ENCODE assay signal across 8 cellular contexts in the genomic region with DNA sequence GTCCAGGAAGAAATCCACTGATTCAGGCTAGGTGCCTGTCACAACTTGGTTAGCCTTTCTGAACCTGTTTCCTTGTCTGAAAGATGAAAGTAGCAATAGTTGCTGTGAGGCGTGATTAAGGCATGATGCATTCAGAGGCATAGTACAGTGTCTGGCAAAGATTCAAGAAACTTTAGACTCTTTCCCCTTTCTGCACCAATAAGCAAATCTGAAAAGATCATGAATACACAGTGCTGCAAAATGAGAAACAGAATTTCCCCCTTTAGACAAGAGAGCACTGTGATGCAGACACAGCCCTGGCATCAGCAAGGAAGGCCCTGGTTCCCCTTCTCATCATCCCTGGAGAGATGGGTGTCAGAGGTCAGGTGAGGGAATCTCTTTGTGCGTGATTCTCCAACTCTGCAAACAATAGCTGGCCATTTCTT. TPM values are rescaled to one million over a fixed set of nuclear protein-coding genes. Genes with fewer than 3 reads are reported as not detected.
DNase-seq lines count a peak whose midpoint lies in the region; ATAC-seq, FAIRE-seq and TF ChIP-seq lines count a peak whose summit lies in the region.

No MANE protein-coding gene starts in this region.

- H3K4me3 ChIP-seq in GM12878 (no peak overlapping the region), neutrophil (ENCODE audit: low read depth in 1 of 2, low read length in 1 of 2) (no peak overlapping the region)

- peaks cover 13% of the 10 kb centered on the region for H3K79me2 ChIP-seq in GM12878 (ENCODE audit: control insufficient read depth, insufficient read depth, low read length)

- H3K9me3 ChIP-seq in GM12878 (replicated peaks; ENCODE audit: control insufficient read depth, insufficient read depth, low read length) (no peaks in the 10 kb centered on the region), neutrophil (no peaks in the 10 kb centered on the region)

- no TSS peak for BruUV-seq in GM12878 (replicated peaks; lab: Mats Ljungman, UMichigan)

- no peak for TF ChIP-seq POLR2A in GM12878 (IDR thresholded peaks at IDR 0.05; ENCODE audit: low read depth, low read length)

- 6% methylated on average over 2 of the region's 2 CpGs for WGBS in GM12878 (ENCODE audit: insufficient coverage, insufficient replicate concordance, low lambda C conversion rate, missing lambda C conversion rate)

- intact Hi-C loops in GM12878 (cut with micrococcal nuclease; ENCODE audit: unreplicated experiment), result loop anchor here (5.0 kb wide), 1 partner anchor 130 kb away; no protein-coding TSS in a partner anchor

- in situ Hi-C loops in GM12878 (cut with MboI), result no loop called here

- H3K9ac ChIP-seq in GM12878 (ENCODE audit: control insufficient read depth, insufficient read depth, low read length), result 0 out of 2 replicates have a peak overlapping the region, but pooled peaks have one; percentile 14

- peak overlapping the region; percentile 41 for H3K4me2 ChIP-seq in GM12878 (ENCODE audit: control insufficient read depth, insufficient read depth)

- TF ChIP-seq EP300 in GM12878 (IDR thresholded peaks at IDR 0.05; ENCODE audit: borderline replicate concordance in 1 of 2, control insufficient read depth in 1 of 2, low read depth in 2 of 2, low read length in 2 of 2), result peak in 1 of 2 experiments; percentile 54; a peak in 1 of 4 replicates

- DNase-seq in GM12878 (ENCODE audit: low read depth, low spot score) (peak; percentile 67), NOMO-1 treated with dmso at 0.1 percent for 144 hours (lab: John Stamatoyannopoulos, UW; ENCODE audit: unreplicated experiment) (no peak), NCI-H748 treated with DMSO at 0.1 percent for 48 hours (lab: John Stamatoyannopoulos, UW) (no peak), NK-92 (lab: John Stamatoyannopoulos, UW; ENCODE audit: unreplicated experiment) (no peak), SIG-M5 (lab: John Stamatoyannopoulos, UW) (no peak)

- peaks cover 29% of the 10 kb centered on the region for H3K4me1 ChIP-seq in GM12878 (ENCODE audit: control insufficient read depth, insufficient read depth, low read length)
- H3K4me1 ChIP-seq in neutrophil (ENCODE audit: control insufficient read depth in 1 of 2, insufficient read depth in 1 of 2, low read depth in 1 of 2, low read length in 1 of 2), result no peaks in the 10 kb centered on the region

- RAD21 ChIA-PET in GM12878 (lab: Charles Lee; ENCODE audit: unreplicated experiment), result interaction anchor here (0.7 to 2.5 kb wide), 12 partner anchors 9 to 186 kb away, joined by 3 to 11 read pairs (median 6); no protein-coding TSS in a partner anchor

- SMC1A ChIA-PET in GM12878 (lab: Charles Lee; ENCODE audit: uncharacterized antibody, unreplicated experiment), result interaction anchor here (0.9 to 3.5 kb wide), 16 partner anchors 9 to 132 kb away, joined by 3 to 16 read pairs (median 4); partner anchors contain the start of gene ITPKB

- H3K36me3 ChIP-seq in GM12878 (ENCODE audit: control insufficient read depth in 2 of 2, insufficient read depth in 2 of 2, low read length in 1 of 2) (peaks cover 3 to 4% of the 10 kb centered on the region in 2 experiments; a peak in 3 of 4 replicates), neutrophil (peaks cover 51% of the 10 kb centered on the region)

- H3K27me3 ChIP-seq in GM12878 (replicated peaks in 1 of 2; ENCODE audit: control insufficient read depth in 2 of 2, insufficient read depth in 2 of 2, low read length in 1 of 2) (no peaks in the 10 kb centered on the region), neutrophil (no peaks in the 10 kb centered on the region)

- TF ChIP-seq CTCF in GM12878 (IDR thresholded peaks at IDR 0.05 in 2 of 3, conservative IDR thresholded peaks at IDR 0.05 in 1 of 3; ENCODE audit: control insufficient read depth in 2 of 3, extremely low read depth in 1 of 3, insufficient read depth in 1 of 3, low read depth in 3 of 3, low read length in 3 of 3), result no peak
- TF ChIP-seq CTCF in neutrophil (IDR thresholded peaks at IDR 0.05), result no peak

- no peak for FAIRE-seq in GM12878 (lab: Jason Lieb, UNC)

- H4K20me1 ChIP-seq in GM12878 (ENCODE audit: control insufficient read depth, insufficient read depth), result 0 out of 2 replicates have a peak, but pooled peaks cover 2% of the 10 kb centered on the region

- H2AFZ ChIP-seq in GM12878 (ENCODE audit: control insufficient read depth, low read depth, low read length), result no peak overlapping the region

- peak overlapping the region; percentile 60 for H3K27ac ChIP-seq in GM12878 (ENCODE audit: control insufficient read depth, insufficient read depth)
- peak overlapping the region; percentile 23 for H3K27ac ChIP-seq in neutrophil

- POLR2A ChIA-PET in GM12878 (lab: Charles Lee), result interaction anchor here (0.8 to 1.4 kb wide), 6 partner anchors 14 to 74 kb away, joined by 3 to 5 read pairs (median 4); no protein-coding TSS in a partner anchor

- CTCF ChIA-PET in GM12878 (lab: Yijun Ruan, JAX), result interaction anchor here (0.6 to 2.6 kb wide), 10 partner anchors 10 to 290 kb away, joined by 3 to 12 read pairs (median 3); no protein-coding TSS in a partner anchor

- no peak for TF ChIP-seq RAD21 in GM12878 (IDR thresholded peaks at IDR 0.05; ENCODE audit: insufficient read depth, low read depth, low read length)

- ATAC-seq in GM18870 (IDR thresholded peaks at IDR 0.05; ENCODE audit: unreplicated experiment) (peak; percentile 34), HG03064 (IDR thresholded peaks at IDR 0.05; ENCODE audit: low read depth, unreplicated experiment) (peak; percentile 73), GM12878 (peak; percentile 85)

TF ChIP-seq in GM12878, 131 proteins besides CTCF, POLR2A, EP300 and RAD21 (continues in another document):
- peak; percentile 66; the same call in 1 of the 2 replicates for TF ChIP-seq ATF7 (IDR thresholded peaks at IDR 0.05; ENCODE audit: low read depth)
- no peak for TF ChIP-seq NFYA (IDR thresholded peaks at IDR 0.05; ENCODE audit: borderline replicate concordance, low read depth, low read length)
- TF ChIP-seq POU2F2 (IDR thresholded peaks at IDR 0.05; ENCODE audit: borderline replicate concordance, low read depth, low read length), result peak; percentile 68; the same call in 1 of the 3 replicates
- peak; percentile 76 for TF ChIP-seq SMAD1 (IDR thresholded peaks at IDR 0.05; ENCODE audit: low read depth, partially characterized antibody)
- no peak for TF ChIP-seq RBBP5 (conservative IDR thresholded peaks at IDR 0.05)
- TF ChIP-seq, protein P1, sequence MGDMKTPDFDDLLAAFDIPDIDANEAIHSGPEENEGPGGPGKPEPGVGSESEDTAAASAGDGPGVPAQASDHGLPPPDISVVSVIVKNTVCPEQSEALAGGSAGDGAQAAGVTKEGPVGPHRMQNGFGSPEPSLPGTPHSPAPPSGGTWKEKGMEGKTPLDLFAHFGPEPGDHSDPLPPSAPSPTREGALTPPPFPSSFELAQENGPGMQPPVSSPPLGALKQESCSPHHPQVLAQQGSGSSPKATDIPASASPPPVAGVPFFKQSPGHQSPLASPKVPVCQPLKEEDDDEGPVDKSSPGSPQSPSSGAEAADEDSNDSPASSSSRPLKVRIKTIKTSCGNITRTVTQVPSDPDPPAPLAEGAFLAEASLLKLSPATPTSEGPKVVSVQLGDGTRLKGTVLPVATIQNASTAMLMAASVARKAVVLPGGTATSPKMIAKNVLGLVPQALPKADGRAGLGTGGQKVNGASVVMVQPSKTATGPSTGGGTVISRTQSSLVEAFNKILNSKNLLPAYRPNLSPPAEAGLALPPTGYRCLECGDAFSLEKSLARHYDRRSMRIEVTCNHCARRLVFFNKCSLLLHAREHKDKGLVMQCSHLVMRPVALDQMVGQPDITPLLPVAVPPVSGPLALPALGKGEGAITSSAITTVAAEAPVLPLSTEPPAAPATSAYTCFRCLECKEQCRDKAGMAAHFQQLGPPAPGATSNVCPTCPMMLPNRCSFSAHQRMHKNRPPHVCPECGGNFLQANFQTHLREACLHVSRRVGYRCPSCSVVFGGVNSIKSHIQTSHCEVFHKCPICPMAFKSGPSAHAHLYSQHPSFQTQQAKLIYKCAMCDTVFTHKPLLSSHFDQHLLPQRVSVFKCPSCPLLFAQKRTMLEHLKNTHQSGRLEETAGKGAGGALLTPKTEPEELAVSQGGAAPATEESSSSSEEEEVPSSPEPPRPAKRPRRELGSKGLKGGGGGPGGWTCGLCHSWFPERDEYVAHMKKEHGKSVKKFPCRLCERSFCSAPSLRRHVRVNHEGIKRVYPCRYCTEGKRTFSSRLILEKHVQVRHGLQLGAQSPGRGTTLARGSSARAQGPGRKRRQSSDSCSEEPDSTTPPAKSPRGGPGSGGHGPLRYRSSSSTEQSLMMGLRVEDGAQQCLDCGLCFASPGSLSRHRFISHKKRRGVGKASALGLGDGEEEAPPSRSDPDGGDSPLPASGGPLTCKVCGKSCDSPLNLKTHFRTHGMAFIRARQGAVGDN (IDR thresholded peaks at IDR 0.05), result 0 out of 2 replicates have a peak, but pooled peaks have one; percentile 51
- peak; percentile 8; the same call in 1 of the 2 replicates for TF ChIP-seq RFX5 (IDR thresholded peaks at IDR 0.05; ENCODE audit: low read depth, low read length)
- no peak for TF ChIP-seq MEF2A (IDR thresholded peaks at IDR 0.05; ENCODE audit: insufficient read depth, low read depth, low read length)
- TF ChIP-seq NR2C1 (IDR thresholded peaks at IDR 0.05), result peak; percentile 37; the same call in 1 of the 2 replicates
- no peak for TF ChIP-seq DPF2 (IDR thresholded peaks at IDR 0.05)
- peak; percentile 97 for TF ChIP-seq NR2F1 (conservative IDR thresholded peaks at IDR 0.05)

RNA-seq across cellular contexts. Expression of gene ITPKB, which starts 41.9 kb away (rescaled TPM):
- total RNA-seq in GM12878 (2013; cell fraction: nucleolus; rRNA removed), result 128 and 140 TPM in 2 replicates
- total RNA-seq in GM12878 (2014; rRNA removed) (16.5 and 17.5 TPM in 2 replicates), GM12878 (2014; rRNA removed; fragmentation: Illumina TruSeq; extraction: Trizol) (14.2 and 14.6 TPM in 2 replicates), GM12878 (2021) (34.4 and 38.7 TPM in 2 replicates)
- 4.5 TPM for polyA plus RNA-seq in GM12878 (2011; ENCODE audit: low read depth)
- polyA plus RNA-seq in GM12878 (2011; rRNA removed) (8.8 and 11.6 TPM in 2 replicates), GM12878 (2014; fragmentation: Illumina TruSeq; extraction: Trizol) (8.8 and 14.7 TPM in 2 replicates), GM12878 (2014; fragmentation: Nextera tagmentation; extraction: Ambion mirVana) (1 to 10 TPM; 1.3 TPM), GM12878 (2014; rRNA removed) (20.3 and 20.9 TPM in 2 replicates), GM12878 (2016; fragmentation: Nextera tagmentation; extraction: Ambion mirVana) (1 to 10 TPM; 2.2 to 5.2 TPM)
- 12.4 and 12.8 TPM in 2 replicates for polyA plus RNA-seq in GM12878 (2011; cell fraction: cytosol; rRNA removed)
- 20.1 and 27.3 TPM in 2 replicates for polyA plus RNA-seq in GM12878 (2011; cell fraction: nucleus; rRNA removed)
- polyA plus RNA-seq in GM12878 (2012), result 10.6 and 14.4 TPM in 2 replicates
- polyA minus RNA-seq in GM12878 (2011; rRNA and poly(A)+ RNA removed), result 18.1 and 33.2 TPM in 2 replicates
- polyA minus RNA-seq in GM12878 (2011; cell fraction: cytosol; rRNA and poly(A)+ RNA removed), result 11.4 and 12.6 TPM in 2 replicates
- 28.3 and 47.7 TPM in 2 replicates for polyA minus RNA-seq in GM12878 (2011; cell fraction: nucleus; rRNA and poly(A)+ RNA removed)

Comparison
In these comparisons a context has a peak if more than half of its experiments do, and no peak if none do; other contexts are left out.
1. ATAC-seq: peak in every context shown above with its lines; median percentile 85 in GM12878; 73 in HG03064; 34 in GM18870.